Comparison of ENCODE assay signal across 14 cellular contexts in genomic region chr15:85955501-85956391, GRCh38.
DNase-seq lines count a peak whose midpoint lies in the region; ATAC-seq and TF ChIP-seq lines count a peak whose summit lies in the region.
"Had no signal": no experiment of that assay in that cellular context is flagged by ENCODE, and none has a peak within 500 bp of the region (broad histone marks: within the 10 kb centered on the region; RNA-seq: fewer than 3 reads in every experiment).

No MANE protein-coding gene starts in this region.

- H3K9me3 ChIP-seq in heart left ventricle (no peaks in the 10 kb centered on the region), spleen (no peaks in the 10 kb centered on the region)
- H3K9me3 ChIP-seq: gastrocnemius medialis had no signal

- H3K27ac Mint-ChIP-seq in stimulated activated naive CD8-positive, alpha-beta T cell treated with anti-CD3 and anti-CD28 coated beads, Interleukin-15, amount 100 ng/mL, for 72 hours, result peak overlapping the region in 1 of 2 donors; percentile 51
- H3K27ac Mint-ChIP-seq: mesothelial cell of epicardium had no signal

- H3K27ac ChIP-seq in heart left ventricle (no peak overlapping the region), spleen (no peak overlapping the region)
- H3K27ac ChIP-seq: gastrocnemius medialis had no signal

- H3K4me3 Mint-ChIP-seq in stimulated activated naive CD8-positive, alpha-beta T cell treated with anti-CD3 and anti-CD28 coated beads, Interleukin-15, amount 100 ng/mL, for 72 hours, result no peak overlapping the region
- H3K4me3 Mint-ChIP-seq: mesothelial cell of epicardium had no signal

- 78 to 84% (median 80%) methylated on average over 3 of the region's 3 CpGs for WGBS in heart left ventricle, 4 donors
- 76 to 86% (median 77%) methylated on average over 3 of the region's 3 CpGs for WGBS in spleen, 5 donors

- H3K27me3 ChIP-seq in heart left ventricle (peaks cover 0 to 5% (median 0%) of the 10 kb centered on the region in 9 donors), spleen (replicated peaks in 1 of 7) (peaks cover 0 to 7% (median 0%) of the 10 kb centered on the region in 7 donors)
- H3K27me3 ChIP-seq: gastrocnemius medialis had no signal

- H3K9me3 Mint-ChIP-seq in stimulated activated naive CD8-positive, alpha-beta T cell treated with anti-CD3 and anti-CD28 coated beads, Interleukin-15, amount 100 ng/mL, for 72 hours, result peaks cover 0 to 7% of the 10 kb centered on the region in 2 donors

- DNase-seq in stimulated activated naive CD8-positive, alpha-beta T cell treated with anti-CD3 and anti-CD28 coated beads, Interleukin-15, amount 100 ng/mL, for 72 hours, result no peak
- no peak for DNase-seq in stimulated activated naive CD8-positive, alpha-beta T cell treated with anti-CD3 and anti-CD28 coated beads, Interleukin-15, Interleukin-2, amounts not matched to agents 100 U/mL and 50 U/mL, for 24 hours
- no peak for DNase-seq in heart left ventricle
- no peak for DNase-seq in C1 segment of cervical spinal cord (lab: John Stamatoyannopoulos, UW)
- DNase-seq in spleen, result no peak
- DNase-seq in NCI-H2029 treated with DMSO at 0.1 percent for 48 hours (lab: John Stamatoyannopoulos, UW), result no peak
- DNase-seq: gastrocnemius medialis, GF-D8, NCI-H446 treated with DMSO at 0.1 percent for 48 hours, right cardiac atrium had no signal

- peaks cover 6% of the 10 kb centered on the region for H3K4me1 Mint-ChIP-seq in stimulated activated naive CD8-positive, alpha-beta T cell treated with anti-CD3 and anti-CD28 coated beads, Interleukin-15, amount 100 ng/mL, for 72 hours
- H3K4me1 Mint-ChIP-seq: mesothelial cell of epicardium had no signal

- intact Hi-C loops in heart left ventricle (cut with DNase I) (no loop called here), spleen (cut with DNase I; ENCODE audit: low total_unique reads) (no loop called here)

- TF ChIP-seq POLR2A in heart left ventricle (IDR thresholded peaks at IDR 0.05), result no peak
- TF ChIP-seq POLR2A in spleen (IDR thresholded peaks at IDR 0.05), result no peak

- H3K36me3 ChIP-seq in heart left ventricle (no peaks in the 10 kb centered on the region), spleen (no peaks in the 10 kb centered on the region)
- H3K36me3 ChIP-seq: gastrocnemius medialis had no signal

- H3K4me1 ChIP-seq in heart left ventricle, result no peaks in the 10 kb centered on the region
- H3K4me1 ChIP-seq in spleen, result no peaks in the 10 kb centered on the region
- H3K4me1 ChIP-seq: gastrocnemius medialis had no signal

- H3K4me3 ChIP-seq in heart left ventricle, result no peak overlapping the region
- H3K4me3 ChIP-seq in spleen, result no peak overlapping the region
- H3K4me3 ChIP-seq: gastrocnemius medialis had no signal

- peak; percentile 61 for ATAC-seq in stimulated activated naive CD8-positive, alpha-beta T cell treated with anti-CD3 and anti-CD28 coated beads, Interleukin-15, amount 100 ng/mL, for 72 hours
- no peak for ATAC-seq in stimulated activated naive CD8-positive, alpha-beta T cell treated with anti-CD3 and anti-CD28 coated beads, Interleukin-15, Interleukin-2, amounts not matched to agents 100 U/mL and 50 U/mL, for 24 hours
- ATAC-seq in HG02759 (IDR thresholded peaks at IDR 0.05; ENCODE audit: unreplicated experiment) (peak; percentile 84), HG03520 (IDR thresholded peaks at IDR 0.05; ENCODE audit: unreplicated experiment) (peak; percentile 93), heart left ventricle (no peak)
- ATAC-seq: gastrocnemius medialis, HepG2, right cardiac atrium had no signal

- H3K27me3 Mint-ChIP-seq in stimulated activated naive CD8-positive, alpha-beta T cell treated with anti-CD3 and anti-CD28 coated beads, Interleukin-15, amount 100 ng/mL, for 72 hours, result peaks cover 8% of the 10 kb centered on the region

- TF ChIP-seq CTCF in heart left ventricle (IDR thresholded peaks at IDR 0.05), result no peak
- TF ChIP-seq CTCF in spleen (IDR thresholded peaks at IDR 0.05 in 8 of 11, conservative IDR thresholded peaks at IDR 0.05 in 3 of 11), result no peak

Comparison
In these comparisons a context has a peak if more than half of its experiments do, and no peak if none do; other contexts are left out.
1. ATAC-seq: peak in stimulated activated naive CD8-positive, alpha-beta T cell treated with anti-CD3 and anti-CD28 coated beads, Interleukin-15, amount 100 ng/mL, for 72 hours (single experiment), HG02759 (single experiment) and HG03520 (single experiment); none in stimulated activated naive CD8-positive, alpha-beta T cell treated with anti-CD3 and anti-CD28 coated beads, Interleukin-15, Interleukin-2, amounts not matched to agents 100 U/mL and 50 U/mL, for 24 hours (single experiment) and heart left ventricle (0 of 4).